In genomic region chr1:242788771-242789170, GRCh38 we compare ENCODE assay signal across 13 cellular contexts.
A peak's percentile ranks its signal among the peaks of the same experiment; 100 is the strongest.
DNase-seq lines count a peak whose midpoint lies in the region; ATAC-seq lines count a peak whose summit lies in the region.
"Had no signal": no experiment of that assay in that cellular context is flagged by ENCODE, and none has a peak within 500 bp of the region (broad histone marks: within the 10 kb centered on the region; RNA-seq: fewer than 3 reads in every experiment).

No MANE protein-coding gene starts in this region.

- DNase-seq in NCI-H2196 (lab: John Stamatoyannopoulos, UW; ENCODE audit: unreplicated experiment), result no peak
- DNase-seq in HK-2 (ENCODE audit: unreplicated experiment), result no peak
- no peak for DNase-seq in DMS 273 treated with DMSO at 0.1 percent for 48 hours (lab: John Stamatoyannopoulos, UW)
- DNase-seq in kidney tubule cell (ENCODE audit: low spot score), result no peak
- DNase-seq: NCI-H345, SIG-M5, spleen had no signal

- ATAC-seq in GM18498 (IDR thresholded peaks at IDR 0.05; ENCODE audit: unreplicated experiment) (peak; percentile 92), GM19455 (IDR thresholded peaks at IDR 0.05; ENCODE audit: unreplicated experiment) (peak; percentile 84), HG02852 (IDR thresholded peaks at IDR 0.05; ENCODE audit: unreplicated experiment) (peak; percentile 69), HG03469 (IDR thresholded peaks at IDR 0.05; ENCODE audit: unreplicated experiment) (peak; percentile 81)
- ATAC-seq: HCT116; natural killer cell treated with Interleukin-12 subunit alpha and Interleukin-12 subunit beta and Interleukin-15 and Interleukin-18, amount 100 ng/mL, for 72 hours had no signal
